In genomic region chr14:90539496-90539775, GRCh38 we compare ENCODE assay signal across 27 cellular contexts.
"Had no signal": no experiment of that assay in that cellular context is flagged by ENCODE, and none has a peak within 500 bp of the region (broad histone marks: within the 10 kb centered on the region; RNA-seq: fewer than 3 reads in every experiment).

No MANE protein-coding gene starts in this region.

- H3K27me3 ChIP-seq: adrenal gland, body of pancreas, breast epithelium, Peyer's patch, SJCRH30 had no signal

- H3K4me3 Mint-ChIP-seq: activated CD4-positive, alpha-beta T cell treated with anti-CD3 and anti-CD28 coated beads, Interleukin-2, amount 10 ng/mL, durations not matched to agents 24 days and 14 days; activated CD8-positive, alpha-beta T cell treated with anti-CD3 and anti-CD28 coated beads for 36 hours; activated naive CD4-positive, alpha-beta T cell treated with anti-CD3 and anti-CD28 coated beads for 36 hours; activated T-cell treated with anti-CD3 and anti-CD28 coated beads, Interleukin-2, amount 50 U/mL, for 24 hours; activated T-helper 1 cell treated with anti-CD3 and anti-CD28 coated beads, Interleukin-12 subunit alpha, Interleukin-12 subunit beta, Interleukin-2, Interleukin-4 antibody, amounts not matched to agents 30 ng/mL and 10 ng/mL and 1 ng/mL, durations not matched to agents 14 hours and 24 hours and 36 hours had no signal

- H3K9me3 ChIP-seq: adrenal gland, body of pancreas, breast epithelium, Peyer's patch, SJCRH30 had no signal

- H3K36me3 Mint-ChIP-seq: activated naive CD4-positive, alpha-beta T cell treated with anti-CD3 and anti-CD28 coated beads, Interleukin-2, amount 50 U/mL, for 72 hours had no signal

- H3K4me1 ChIP-seq: body of pancreas, breast epithelium, Peyer's patch had no signal

- H3K27ac ChIP-seq: adrenal gland, body of pancreas, breast epithelium, Peyer's patch, RWPE1, SJCRH30, SK-N-MC, WERI-Rb-1 had no signal

- H3K4me3 ChIP-seq: adrenal gland, body of pancreas, breast epithelium, K562, Peyer's patch, SJCRH30, SK-N-MC had no signal

- H3K36me3 ChIP-seq: adrenal gland, breast epithelium, Peyer's patch, SJCRH30 had no signal

- H3K27me3 Mint-ChIP-seq: activated CD8-positive, alpha-beta T cell treated with anti-CD3 and anti-CD28 coated beads for 36 hours; activated T-cell treated with anti-CD3 and anti-CD28 coated beads, Interleukin-2, amount 50 U/mL, for 24 hours had no signal

- H3K4me1 Mint-ChIP-seq: activated CD4-positive, alpha-beta T cell treated with anti-CD3 and anti-CD28 coated beads, Interleukin-2, amount 10 ng/mL, durations not matched to agents 24 days and 14 days had no signal

- DNase-seq: activated CD4-positive, alpha-beta T cell treated with anti-CD3 and anti-CD28 coated beads, Interleukin-2, amount 10 ng/mL, durations not matched to agents 24 days and 14 days; activated CD4-positive, alpha-beta T cell treated with anti-CD3 and anti-CD28 coated beads, Interleukin-2, amount 50 U/mL, for 4 hours; activated CD8-positive, alpha-beta T cell treated with anti-CD3 and anti-CD28 coated beads for 36 hours; activated gamma-delta T cell treated with Interleukin-2 at 50 U/mL for 16 hours; activated naive CD4-positive, alpha-beta T cell treated with anti-CD3 and anti-CD28 coated beads for 36 hours; activated T-cell treated with anti-CD3 and anti-CD28 coated beads, Interleukin-2, amount 50 U/mL, for 24 hours; adrenal gland; body of pancreas; IMR-90; NCI-H1105 treated with DMSO at 0.1 percent for 48 hours; NCI-H1436; NCI-H1694 treated with DMSO at 0.1 percent for 48 hours; NCI-H2029; NCI-H345; NCI-H524 treated with DMSO at 0.1 percent for 48 hours; PC-3; SHP77; SJCRH30; T1000; WERI-Rb-1 had no signal

- H3K27ac Mint-ChIP-seq: activated CD4-positive, alpha-beta T cell treated with anti-CD3 and anti-CD28 coated beads, Interleukin-2, amount 10 ng/mL, durations not matched to agents 24 days and 14 days; activated CD8-positive, alpha-beta T cell treated with anti-CD3 and anti-CD28 coated beads for 36 hours; activated naive CD4-positive, alpha-beta T cell treated with anti-CD3 and anti-CD28 coated beads for 36 hours; activated naive CD4-positive, alpha-beta T cell treated with anti-CD3 and anti-CD28 coated beads, Interleukin-2, amount 50 U/mL, for 72 hours; activated T-cell treated with anti-CD3 and anti-CD28 coated beads, Interleukin-2, amount 50 U/mL, for 24 hours; activated T-helper 1 cell treated with anti-CD3 and anti-CD28 coated beads, Interleukin-12 subunit alpha, Interleukin-12 subunit beta, Interleukin-2, Interleukin-4 antibody, amounts not matched to agents 30 ng/mL and 10 ng/mL and 1 ng/mL, durations not matched to agents 14 hours and 24 hours and 36 hours had no signal

- H3K9me3 Mint-ChIP-seq: activated CD4-positive, alpha-beta T cell treated with anti-CD3 and anti-CD28 coated beads, Interleukin-2, amount 10 ng/mL, durations not matched to agents 24 days and 14 days; activated CD8-positive, alpha-beta T cell treated with anti-CD3 and anti-CD28 coated beads for 36 hours; activated naive CD4-positive, alpha-beta T cell treated with anti-CD3 and anti-CD28 coated beads for 36 hours; activated naive CD4-positive, alpha-beta T cell treated with anti-CD3 and anti-CD28 coated beads, Interleukin-2, amount 50 U/mL, for 72 hours; activated T-cell treated with anti-CD3 and anti-CD28 coated beads, Interleukin-2, amount 50 U/mL, for 24 hours; activated T-helper 1 cell treated with anti-CD3 and anti-CD28 coated beads, Interleukin-12 subunit alpha, Interleukin-12 subunit beta, Interleukin-2, Interleukin-4 antibody, amounts not matched to agents 30 ng/mL and 10 ng/mL and 1 ng/mL, durations not matched to agents 14 hours and 24 hours and 36 hours had no signal
